In genomic region chrX:49079489-49080428, GRCh38 we compare ENCODE assay signal across 7 cellular contexts. TPM values are rescaled to one million over a fixed set of nuclear protein-coding genes. Genes with fewer than 3 reads are reported as not detected.
DNase-seq lines count a peak whose midpoint lies in the region; ATAC-seq and TF ChIP-seq lines count a peak whose summit lies in the region.

WDR45 (minus strand) TSS chrX:49079887; CDS start chrX:49078095, 1,792 bp downstream.

- no peak for ATAC-seq in GM18505 (IDR thresholded peaks at IDR 0.05; ENCODE audit: unreplicated experiment)
- peak; percentile 78 for ATAC-seq in HG03045 (IDR thresholded peaks at IDR 0.05; ENCODE audit: unreplicated experiment)

- no peaks in the 10 kb centered on the region for H3K27me3 ChIP-seq in liver (ENCODE audit: control insufficient read depth in 4 of 4, insufficient read depth in 4 of 4, low read length in 3 of 4)

- TF ChIP-seq POLR2A in GM18505 (IDR thresholded peaks at IDR 0.05; ENCODE audit: borderline replicate concordance, extremely low read depth, insufficient read depth, insufficient read length), result peak; percentile 65

- peak within 1 kb of the TSS; percentile 67 to 88 (median 74) for H3K4me3 ChIP-seq in liver (ENCODE audit: low read depth in 1 of 3, low read length in 3 of 3)

- peak; percentile 24 for DNase-seq in NCI-H510A treated with DMSO at 0.1 percent for 48 hours (lab: John Stamatoyannopoulos, UW)
- DNase-seq in activated CD4-positive, alpha-beta T cell treated with anti-CD3 and anti-CD28 coated beads, Interleukin-2, amount 50 U/mL, for 48 hours, result peak; percentile 59 to 72
- peak; percentile 50 to 73 for DNase-seq in dermis microvascular lymphatic vessel endothelial cell (ENCODE audit: low read depth in 2 of 2)
- peak; percentile 70 for DNase-seq in stimulated activated CD4-positive, alpha-beta T cell treated with anti-CD3 and anti-CD28 coated beads, Interleukin-4, amount 100 ng/mL, for 24 hours

- H3K9ac ChIP-seq in liver (ENCODE audit: low read depth in 1 of 2, low read length in 2 of 2), result peak within 1 kb of the TSS; percentile 72 to 86

- TF ChIP-seq RAD21 in liver (IDR thresholded peaks at IDR 0.05), result no peak

- WGBS in liver, result under 1% methylated on average over 55 of the region's 55 CpGs

- TF ChIP-seq CTCF in liver (IDR thresholded peaks at IDR 0.05; ENCODE audit: low read depth, low read length, missing input control), result no peak

- peaks cover 2 to 19% (median 7%) of the 10 kb centered on the region in 4 donors for H3K36me3 ChIP-seq in liver (ENCODE audit: control insufficient read depth in 4 of 4, insufficient read depth in 3 of 4, low read depth in 1 of 4, low read length in 3 of 4)

- peak within 1 kb of the TSS; percentile 83 to 98 for H3K27ac ChIP-seq in liver (ENCODE audit: low read depth in 1 of 2, low read length in 2 of 2)

- H3K4me1 ChIP-seq in liver (ENCODE audit: control insufficient read depth in 4 of 4, insufficient read depth in 4 of 4, low read length in 3 of 4), result peaks cover 0 to 5% (median 5%) of the 10 kb centered on the region in 4 donors

- H3K9me3 ChIP-seq in liver (ENCODE audit: control insufficient read depth in 4 of 4, low read length in 3 of 4), result no peaks in the 10 kb centered on the region

TF ChIP-seq in liver, 16 proteins besides CTCF, POLR2A, EP300 and RAD21:
- TF ChIP-seq REST (IDR thresholded peaks at IDR 0.05) (peak; percentile 36), FOXA2 (IDR thresholded peaks at IDR 0.05) (no peak), HNF4G (IDR thresholded peaks at IDR 0.05) (no peak), GABPA (IDR thresholded peaks at IDR 0.05 in 1 of 2, conservative IDR thresholded peaks at IDR 0.05 in 1 of 2) (peak; percentile 76 to 92), NR2F2 (IDR thresholded peaks at IDR 0.05) (peak; percentile 58), RXRA (IDR thresholded peaks at IDR 0.05) (peak in 1 of 2 donors; percentile 42), EGR1 (IDR thresholded peaks at IDR 0.05; ENCODE audit: low read depth in 2 of 2) (no peak), MAX (IDR thresholded peaks at IDR 0.05) (peak; percentile 29), ATF3 (IDR thresholded peaks at IDR 0.05) (peak; percentile 81), YY1 (IDR thresholded peaks at IDR 0.05) (peak; percentile 34), ZBTB33 (IDR thresholded peaks at IDR 0.05) (no peak), JUND (IDR thresholded peaks at IDR 0.05) (peak; percentile 95 to 96), FOXA1 (IDR thresholded peaks at IDR 0.05) (no peak), HNF4A (conservative IDR thresholded peaks at IDR 0.05) (no peak), SP1 (IDR thresholded peaks at IDR 0.05) (peak; percentile 29)

RNA-seq across cellular contexts. Expression of gene WDR45, which starts in this region (rescaled TPM):
- total RNA-seq in dermis microvascular lymphatic vessel endothelial cell, result 16.0 and 18.7 TPM in 2 replicates
- total RNA-seq in liver, result 10 to 100 TPM; 28.0 to 47.9 TPM
- polyA plus RNA-seq in liver, result 10 to 100 TPM; 51.2 to 60.7 TPM
